Comparison of ENCODE assay signal across 11 cellular contexts in the genomic region with DNA sequence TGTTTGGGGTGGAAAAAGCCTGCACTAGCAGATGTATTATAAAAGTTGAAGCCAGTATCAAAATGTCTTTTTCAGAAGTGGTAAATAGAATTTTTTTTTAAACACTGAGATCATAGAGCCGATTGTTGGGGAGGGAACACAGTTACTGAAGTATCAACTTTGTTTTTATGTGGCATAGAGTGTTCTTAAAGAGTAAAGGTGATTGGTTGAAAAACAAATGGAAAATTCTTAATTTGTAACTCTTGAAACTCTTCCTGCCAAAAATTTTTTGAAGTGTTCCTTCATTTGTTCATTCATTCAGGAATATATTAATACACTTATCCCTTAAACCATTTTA.
DNase-seq lines count a peak whose midpoint lies in the region; ATAC-seq and TF ChIP-seq lines count a peak whose summit lies in the region.
"Had no signal": no experiment of that assay in that cellular context is flagged by ENCODE, and none has a peak within 500 bp of the region (broad histone marks: within the 10 kb centered on the region; RNA-seq: fewer than 3 reads in every experiment).

No MANE protein-coding gene starts in this region.

- no peak for DNase-seq in activated CD4-positive, alpha-beta T cell treated with anti-CD3 and anti-CD28 coated beads, Interleukin-2, amount 10 ng/mL, durations not matched to agents 24 days and 14 days
- no peak for DNase-seq in activated CD4-positive, alpha-beta T cell treated with anti-CD3 and anti-CD28 coated beads for 4 hours
- DNase-seq in T-cell = no peak
- no peak for DNase-seq in smooth muscle cell (lab: John Stamatoyannopoulos, UW; ENCODE audit: unreplicated experiment)
- DNase-seq in NCI-H128 (lab: John Stamatoyannopoulos, UW; ENCODE audit: unreplicated experiment) = no peak
- no peak for DNase-seq in GM13976 (ENCODE audit: low spot score)
- DNase-seq in AG20443 (ENCODE audit: low spot score) = no peak
- DNase-seq: MM.1S, NCI-H526 treated with DMSO at 0.1 percent for 48 hours, pancreas had no signal

- no peaks in the 10 kb centered on the region for H3K9me3 ChIP-seq in gastroesophageal sphincter
- H3K9me3 ChIP-seq in smooth muscle cell (replicated peaks; ENCODE audit: low read depth) = no peaks in the 10 kb centered on the region
- H3K9me3 ChIP-seq: pancreas had no signal

- H3K36me3 ChIP-seq in gastroesophageal sphincter (peaks cover 0 to 4% of the 10 kb centered on the region in 2 donors), smooth muscle cell (ENCODE audit: low read depth) (no peaks in the 10 kb centered on the region)
- H3K36me3 ChIP-seq: pancreas had no signal

- no peaks in the 10 kb centered on the region for H3K36me3 Mint-ChIP-seq in activated CD4-positive, alpha-beta T cell treated with anti-CD3 and anti-CD28 coated beads, Interleukin-2, amount 10 ng/mL, durations not matched to agents 24 days and 14 days (ENCODE audit: low read depth)
- H3K36me3 Mint-ChIP-seq in T-cell = peaks cover 13% of the 10 kb centered on the region

- in situ Hi-C loops in GM13976 (cut with MboI; ENCODE audit: low sequenced_read_pairs, unreplicated experiment) = no loop called here

- H3K27me3 ChIP-seq in gastroesophageal sphincter (no peaks in the 10 kb centered on the region), smooth muscle cell (ENCODE audit: low read depth) (no peaks in the 10 kb centered on the region)
- H3K27me3 ChIP-seq: pancreas had no signal

- H2AFZ ChIP-seq in smooth muscle cell (ENCODE audit: low read depth) = no peak overlapping the region

- peaks cover 0 to 21% (median 4%) of the 10 kb centered on the region in 3 donors for H3K4me1 ChIP-seq in gastroesophageal sphincter
- H3K4me1 ChIP-seq in smooth muscle cell (ENCODE audit: low read depth) = no peaks in the 10 kb centered on the region

- TF ChIP-seq POLR2A in gastroesophageal sphincter (IDR thresholded peaks at IDR 0.05) = no peak

- TF ChIP-seq EP300 in gastroesophageal sphincter (IDR thresholded peaks at IDR 0.05) = no peak

- H3K79me2 ChIP-seq in smooth muscle cell (ENCODE audit: low read depth) = no peaks in the 10 kb centered on the region

- peak overlapping the region; percentile 68 for H3K4me2 ChIP-seq in smooth muscle cell

- H3F3A ChIP-seq in smooth muscle cell (ENCODE audit: low read depth) = no peaks in the 10 kb centered on the region

- peaks cover 12% of the 10 kb centered on the region for H3K4me1 Mint-ChIP-seq in activated CD4-positive, alpha-beta T cell treated with anti-CD3 and anti-CD28 coated beads, Interleukin-2, amount 10 ng/mL, durations not matched to agents 24 days and 14 days
- peaks cover 14 to 17% (median 17%) of the 10 kb centered on the region in 3 donors for H3K4me1 Mint-ChIP-seq in T-cell

- H3K4me3 Mint-ChIP-seq in activated CD4-positive, alpha-beta T cell treated with anti-CD3 and anti-CD28 coated beads, Interleukin-2, amount 10 ng/mL, durations not matched to agents 24 days and 14 days = peak overlapping the region; percentile 66
- peak overlapping the region; percentile 65 to 68 (median 67) for H3K4me3 Mint-ChIP-seq in T-cell

- H3K27ac ChIP-seq in gastroesophageal sphincter (peak overlapping the region in 1 of 4 donors; percentile 53), smooth muscle cell (ENCODE audit: low read depth) (peak overlapping the region; percentile 60)
- H3K27ac ChIP-seq: pancreas had no signal

- peak overlapping the region; percentile 86 for H3K27ac Mint-ChIP-seq in activated CD4-positive, alpha-beta T cell treated with anti-CD3 and anti-CD28 coated beads, Interleukin-2, amount 10 ng/mL, durations not matched to agents 24 days and 14 days
- H3K27ac Mint-ChIP-seq in T-cell = peak overlapping the region; percentile 81 to 87

- H3K4me3 ChIP-seq in gastroesophageal sphincter = peak overlapping the region; percentile 25 to 32
- H3K4me3 ChIP-seq in smooth muscle cell = peak overlapping the region; percentile 39

- intact Hi-C loops in activated CD4-positive, alpha-beta T cell treated with anti-CD3 and anti-CD28 coated beads, Interleukin-2, amount 10 ng/mL, durations not matched to agents 24 days and 14 days (cut with micrococcal nuclease) = loop anchor here (5.0 to 10.0 kb wide), 3 partner anchors 81 to 243 kb away; a partner anchor contains a TSS

- 6% methylated on average over 1 of the region's 1 CpG for WGBS in gastroesophageal sphincter (ENCODE audit: low coverage in 1 of 2), 2 donors
- 17% methylated on average over 1 of the region's 1 CpG for WGBS in smooth muscle cell (ENCODE audit: low lambda C conversion rate)

- CTCF ChIA-PET in T-cell (lab: Charles Lee) = no interaction called here

- no peak overlapping the region for H3K9ac ChIP-seq in smooth muscle cell (ENCODE audit: low read depth)

- no peaks in the 10 kb centered on the region for H4K20me1 ChIP-seq in smooth muscle cell (ENCODE audit: low read depth)

- H3K9me3 Mint-ChIP-seq in activated CD4-positive, alpha-beta T cell treated with anti-CD3 and anti-CD28 coated beads, Interleukin-2, amount 10 ng/mL, durations not matched to agents 24 days and 14 days = no peaks in the 10 kb centered on the region
- H3K9me3 Mint-ChIP-seq in T-cell = no peaks in the 10 kb centered on the region

- no peaks in the 10 kb centered on the region for H3K27me3 Mint-ChIP-seq in activated CD4-positive, alpha-beta T cell treated with anti-CD3 and anti-CD28 coated beads, Interleukin-2, amount 10 ng/mL, durations not matched to agents 24 days and 14 days
- no peaks in the 10 kb centered on the region for H3K27me3 Mint-ChIP-seq in T-cell

- ATAC-seq in T-cell (replicated peaks in 1 of 4) (peak in 1 of 4 experiments; percentile 51), gastroesophageal sphincter (no peak)

- POLR2A ChIA-PET in T-cell (lab: Charles Lee) = interaction anchor here in 1 of 2 donors (0.7 kb wide), 1 partner anchor 1220 kb away, joined by 3 read pairs; no protein-coding TSS in a partner anchor

- TF ChIP-seq CTCF in gastroesophageal sphincter (IDR thresholded peaks at IDR 0.05) (no peak), smooth muscle cell (IDR thresholded peaks at IDR 0.05; ENCODE audit: borderline replicate concordance, insufficient read depth, poor library complexity, severe bottlenecking) (no peak), GM13976 (IDR thresholded peaks at IDR 0.05; ENCODE audit: borderline replicate concordance, control extremely low read depth, extremely low read depth, insufficient read depth, missing control alignments) (no peak)
